Comparison of ENCODE assay signal across 1 cellular context in genomic region chr4:102713774-102714173, GRCh38.
A peak's percentile ranks its signal among the peaks of the same experiment; 100 is the strongest.
TF ChIP-seq lines count a peak whose summit lies in the region.
"Not testable (repeated sequence)": the region's sequence is repeated elsewhere in the genome, so short reads cannot be mapped to it uniquely, and the experiment has no call there.

No MANE protein-coding gene starts in this region.

TF ChIP-seq in HepG2, 621 proteins besides CTCF, POLR2A, EP300 and RAD21:
- TF ChIP-seq, protein P1, sequence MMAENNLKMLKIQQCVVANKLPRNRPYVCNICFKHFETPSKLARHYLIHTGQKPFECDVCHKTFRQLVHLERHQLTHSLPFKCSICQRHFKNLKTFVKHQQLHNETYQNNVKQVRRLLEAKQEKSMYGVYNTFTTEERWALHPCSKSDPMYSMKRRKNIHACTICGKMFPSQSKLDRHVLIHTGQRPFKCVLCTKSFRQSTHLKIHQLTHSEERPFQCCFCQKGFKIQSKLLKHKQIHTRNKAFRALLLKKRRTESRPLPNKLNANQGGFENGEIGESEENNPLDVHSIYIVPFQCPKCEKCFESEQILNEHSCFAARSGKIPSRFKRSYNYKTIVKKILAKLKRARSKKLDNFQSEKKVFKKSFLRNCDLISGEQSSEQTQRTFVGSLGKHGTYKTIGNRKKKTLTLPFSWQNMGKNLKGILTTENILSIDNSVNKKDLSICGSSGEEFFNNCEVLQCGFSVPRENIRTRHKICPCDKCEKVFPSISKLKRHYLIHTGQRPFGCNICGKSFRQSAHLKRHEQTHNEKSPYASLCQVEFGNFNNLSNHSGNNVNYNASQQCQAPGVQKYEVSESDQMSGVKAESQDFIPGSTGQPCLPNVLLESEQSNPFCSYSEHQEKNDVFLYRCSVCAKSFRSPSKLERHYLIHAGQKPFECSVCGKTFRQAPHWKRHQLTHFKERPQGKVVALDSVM (CRISPR knock-in tag; IDR thresholded peaks at IDR 0.05) = peak; percentile 68; the same call in 1 of the 2 replicates
- TF ChIP-seq FOXP1 (IDR thresholded peaks at IDR 0.05) = not testable (repeated sequence)
- TF ChIP-seq FOXP1 (CRISPR knock-in tag; IDR thresholded peaks at IDR 0.05) (peak; percentile 50; the same call in 1 of the 2 replicates), ZNF652 (CRISPR knock-in tag; IDR thresholded peaks at IDR 0.05; ENCODE audit: borderline replicate concordance, low read depth) (peak; percentile 59; the same call in 1 of the 2 replicates), FOXP4 (CRISPR knock-in tag; IDR thresholded peaks at IDR 0.05) (peak; percentile 14; the same call in 1 of the 2 replicates)
